8 cellular contexts compared by ENCODE assay signal in the genomic region with DNA sequence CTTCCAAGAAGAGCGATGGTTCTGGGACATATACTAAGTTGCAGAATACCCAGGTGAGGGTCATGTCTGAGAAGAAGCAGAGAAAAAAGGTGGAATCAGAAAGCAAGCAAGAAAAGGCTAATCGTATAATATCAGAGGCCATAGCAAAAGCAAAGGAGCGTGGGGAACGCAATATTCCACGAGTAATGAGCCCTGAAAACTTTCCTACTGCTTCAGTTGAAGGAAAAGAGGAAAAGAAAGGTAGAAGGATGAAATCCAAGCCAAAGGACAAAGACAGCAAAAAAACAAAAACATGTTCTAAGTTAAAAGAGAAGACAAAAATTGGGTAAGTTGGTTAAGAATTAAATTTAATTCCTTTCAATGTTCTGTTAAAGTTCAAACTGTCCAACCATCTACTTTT.
DNase-seq lines count a peak whose midpoint lies in the region; ATAC-seq and TF ChIP-seq lines count a peak whose summit lies in the region.

No MANE protein-coding gene starts in this region.

- H3K4me3 Mint-ChIP-seq in neural crest cell = peak overlapping the region; percentile 91
- H3K4me3 Mint-ChIP-seq in effector memory CD8-positive, alpha-beta T cell = no peak overlapping the region

- no peak for TF ChIP-seq CTCF in dorsolateral prefrontal cortex (IDR thresholded peaks at IDR 0.05 in 54 of 56, conservative IDR thresholded peaks at IDR 0.05 in 2 of 56; ENCODE audit: low read depth in 1 of 56, partially characterized antibody in 56 of 56)
- TF ChIP-seq CTCF in neural crest cell (conservative IDR thresholded peaks at IDR 0.05) = no peak

- peak overlapping the region; percentile 86 for H3K9ac ChIP-seq in BLaER1
- peak overlapping the region; percentile 96 for H3K9ac ChIP-seq in HUES64 (ENCODE audit: low read depth, low read length)

- intact Hi-C loops in dorsolateral prefrontal cortex (cut with DNase I) = loop anchor here (2.0 to 10.0 kb wide), 4 partner anchors 79 to 155 kb away; partner anchors contain the start of gene CHD9 (in 1 of the 2)

- H3K9me3 ChIP-seq in BLaER1 = no peaks in the 10 kb centered on the region
- no peaks in the 10 kb centered on the region for H3K9me3 ChIP-seq in HUES64 (ENCODE audit: insufficient read depth, low read depth, low read length)

- peaks cover 41% of the 10 kb centered on the region for H3K4me1 Mint-ChIP-seq in neural crest cell
- H3K4me1 Mint-ChIP-seq in effector memory CD8-positive, alpha-beta T cell (ENCODE audit: low read depth in 2 of 2) = peaks cover 19 to 30% of the 10 kb centered on the region in 2 donors

- peaks cover 36% of the 10 kb centered on the region for H3K4me1 ChIP-seq in BLaER1
- peaks cover 38% of the 10 kb centered on the region for H3K4me1 ChIP-seq in HUES64 (ENCODE audit: insufficient read depth, low read length)

- ATAC-seq in effector memory CD8-positive, alpha-beta T cell (replicated peaks) = no peak

- 30% methylated on average over 5 of the region's 5 CpGs for whole genome bisulfite sequencing in HUES64

- H3K36me3 ChIP-seq in BLaER1 = peaks cover 14% of the 10 kb centered on the region
- H3K36me3 ChIP-seq in HUES64 (ENCODE audit: insufficient read depth, low read length) = peaks cover 44% of the 10 kb centered on the region

- no peaks in the 10 kb centered on the region for H3K9me3 Mint-ChIP-seq in neural crest cell
- H3K9me3 Mint-ChIP-seq in effector memory CD8-positive, alpha-beta T cell = no peaks in the 10 kb centered on the region

- H3K27ac ChIP-seq in BLaER1 (peak overlapping the region; percentile 94), HUES64 (ENCODE audit: low read depth, low read length) (no peak overlapping the region; the same call in 1 of the 2 replicates), dorsolateral prefrontal cortex (peak overlapping the region in 49 of 59 donors; percentile 5 to 97 (median 92))

- peak overlapping the region; percentile 86 for H3K27ac Mint-ChIP-seq in neural crest cell (ENCODE audit: unreplicated experiment)
- peak overlapping the region in 1 of 2 donors; percentile 1 for H3K27ac Mint-ChIP-seq in effector memory CD8-positive, alpha-beta T cell

- H3K4me3 ChIP-seq in BLaER1 = peak overlapping the region; percentile 71
- H3K4me3 ChIP-seq in HUES64 (ENCODE audit: low read length) = peak overlapping the region; percentile 77
- peak overlapping the region; percentile 42 to 81 (median 65) for H3K4me3 ChIP-seq in dorsolateral prefrontal cortex

- DNase-seq in dorsolateral prefrontal cortex (no peak), neural crest cell (ENCODE audit: low read depth, low spot score) (no peak), RPMI8226 (no peak), HuH-7.5 (ENCODE audit: low spot score) (no peak), putamen (ENCODE audit: low spot score) (no peak)
- no peak for DNase-seq in effector memory CD8-positive, alpha-beta T cell

- H3K4me2 ChIP-seq in BLaER1 = peak overlapping the region; percentile 94

- peaks cover 11% of the 10 kb centered on the region for H3K36me3 Mint-ChIP-seq in neural crest cell (ENCODE audit: low read depth)
- H3K36me3 Mint-ChIP-seq in effector memory CD8-positive, alpha-beta T cell (ENCODE audit: insufficient read depth) = peaks cover 14% of the 10 kb centered on the region

- H3K27me3 ChIP-seq in BLaER1 = no peaks in the 10 kb centered on the region
- no peaks in the 10 kb centered on the region for H3K27me3 ChIP-seq in HUES64 (ENCODE audit: insufficient read depth, low read length)
- no peaks in the 10 kb centered on the region for H3K27me3 ChIP-seq in dorsolateral prefrontal cortex

- H3K27me3 Mint-ChIP-seq in neural crest cell (ENCODE audit: low read depth) = no peaks in the 10 kb centered on the region
- no peaks in the 10 kb centered on the region for H3K27me3 Mint-ChIP-seq in effector memory CD8-positive, alpha-beta T cell

- H4K20me1 ChIP-seq in BLaER1 = peaks cover 15% of the 10 kb centered on the region
